ENCODE assay signal across 8 cellular contexts in the genomic region with DNA sequence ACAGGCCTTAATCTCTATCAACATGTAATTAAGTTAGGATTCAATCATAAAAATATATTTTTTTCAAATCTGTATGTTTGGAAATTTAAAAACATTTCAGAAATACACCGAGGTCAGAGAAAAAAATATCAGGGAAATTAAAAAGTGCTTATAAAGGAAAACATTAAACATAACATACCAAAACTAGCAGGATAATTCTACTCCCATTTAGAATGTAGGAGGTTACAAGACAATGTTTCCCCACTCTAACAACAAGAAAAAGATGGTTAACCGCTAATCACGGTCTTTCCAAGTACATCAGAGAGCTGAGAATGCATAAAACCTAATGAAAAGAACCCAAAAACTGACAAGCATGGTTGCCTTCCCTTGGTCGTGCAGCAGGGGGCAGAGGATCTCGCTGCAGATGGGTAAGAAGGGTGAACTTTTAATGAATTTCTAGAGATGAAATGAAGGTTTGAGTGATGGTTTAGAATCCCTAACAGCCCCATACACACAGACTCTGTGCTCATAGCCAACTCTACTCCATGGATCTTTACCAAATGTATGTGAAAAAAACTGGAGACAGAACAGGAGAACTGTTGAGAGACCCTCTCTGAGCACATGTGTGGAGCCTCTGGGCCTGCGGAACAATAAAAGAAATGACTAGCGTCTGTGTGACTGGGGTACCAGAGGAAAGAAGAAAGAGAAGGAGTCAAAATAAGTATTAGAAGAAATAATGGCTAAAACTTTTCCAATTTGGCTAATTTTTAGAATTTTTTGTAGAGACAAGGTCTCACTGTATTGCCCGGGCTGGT. TPM values are rescaled to one million over a fixed set of nuclear protein-coding genes. Genes with fewer than 3 reads are reported as not detected.
DNase-seq lines count a peak whose midpoint lies in the region; ATAC-seq and TF ChIP-seq lines count a peak whose summit lies in the region.

No MANE protein-coding gene starts in this region.

- no peaks in the 10 kb centered on the region for H3K36me3 Mint-ChIP-seq in activated CD4-positive, alpha-beta T cell treated with anti-CD3 and anti-CD28 coated beads for 36 hours (ENCODE audit: low read depth)
- peaks cover 5% of the 10 kb centered on the region for H3K36me3 Mint-ChIP-seq in neural crest cell (ENCODE audit: low read depth)

- H3K4me1 Mint-ChIP-seq in activated CD4-positive, alpha-beta T cell treated with anti-CD3 and anti-CD28 coated beads for 36 hours, result peaks cover 20% of the 10 kb centered on the region
- H3K4me1 Mint-ChIP-seq in neural crest cell, result peaks cover 29% of the 10 kb centered on the region

- POLR2A ChIA-PET in activated CD4-positive, alpha-beta T cell treated with anti-CD3 and anti-CD28 coated beads for 36 hours (lab: Charles Lee), result no interaction called here

- peak; percentile 74 for TF ChIP-seq CTCF in neural crest cell (conservative IDR thresholded peaks at IDR 0.05)

- H3K27ac Mint-ChIP-seq in activated CD4-positive, alpha-beta T cell treated with anti-CD3 and anti-CD28 coated beads for 36 hours, result no peak overlapping the region
- H3K27ac Mint-ChIP-seq in neural crest cell (ENCODE audit: unreplicated experiment), result peak overlapping the region; percentile 30

- intact Hi-C loops in activated CD4-positive, alpha-beta T cell treated with anti-CD3 and anti-CD28 coated beads for 36 hours (cut with DNase I, micrococcal nuclease), result loop anchor here (1.0 to 5.0 kb wide), 3 partner anchors 24 to 226 kb away; no protein-coding TSS in a partner anchor

- no peaks in the 10 kb centered on the region for H3K27me3 Mint-ChIP-seq in activated CD4-positive, alpha-beta T cell treated with anti-CD3 and anti-CD28 coated beads for 36 hours
- H3K27me3 Mint-ChIP-seq in neural crest cell (ENCODE audit: low read depth), result no peaks in the 10 kb centered on the region

- ATAC-seq in activated CD4-positive, alpha-beta T cell treated with anti-CD3 and anti-CD28 coated beads for 36 hours, result peak; percentile 84
- ATAC-seq in GM21825 (IDR thresholded peaks at IDR 0.05; ENCODE audit: unreplicated experiment) (no peak), HG02588 (IDR thresholded peaks at IDR 0.05; ENCODE audit: unreplicated experiment) (no peak)

- peak; percentile 49 for DNase-seq in ELF-1 (ENCODE audit: low read depth, low spot score)
- peak; percentile 41 for DNase-seq in LHCN-M2 (ENCODE audit: low read depth)
- DNase-seq in activated CD4-positive, alpha-beta T cell treated with anti-CD3 and anti-CD28 coated beads for 36 hours, result peak; percentile 78
- DNase-seq in ecto neural progenitor cell (ENCODE audit: low spot score), result peak; percentile 55
- peak; percentile 34 for DNase-seq in neural crest cell (ENCODE audit: low read depth, low spot score)
- no peak for DNase-seq in cortex of kidney (lab: John Stamatoyannopoulos, UW)

- H3K4me3 Mint-ChIP-seq in activated CD4-positive, alpha-beta T cell treated with anti-CD3 and anti-CD28 coated beads for 36 hours, result no peak overlapping the region
- no peak overlapping the region for H3K4me3 Mint-ChIP-seq in neural crest cell

- no peaks in the 10 kb centered on the region for H3K9me3 Mint-ChIP-seq in activated CD4-positive, alpha-beta T cell treated with anti-CD3 and anti-CD28 coated beads for 36 hours (ENCODE audit: low read depth)
- peaks cover 5% of the 10 kb centered on the region for H3K9me3 Mint-ChIP-seq in neural crest cell

- CTCF ChIA-PET in activated CD4-positive, alpha-beta T cell treated with anti-CD3 and anti-CD28 coated beads for 36 hours (lab: Charles Lee), result interaction anchor here (0.6 to 4.8 kb wide), 12 partner anchors 9 to 973 kb away, joined by 3 to 51 read pairs (median 3); no protein-coding TSS in a partner anchor

RNA-seq across cellular contexts. Expression of a gene that starts 51.3 kb away (rescaled TPM):
- total RNA-seq in LHCN-M2 (2014; rRNA removed), result 33.5 and 52.5 TPM in 2 replicates
- 34.0 TPM for polyA plus RNA-seq in LHCN-M2 (2012)
- 100 to 1,000 TPM in 1 of 2 experiments, 10 to 100 TPM in 1; 89.0 to 151 TPM for total RNA-seq in activated CD4-positive, alpha-beta T cell treated with anti-CD3 and anti-CD28 coated beads for 36 hours
- total RNA-seq in neural crest cell, result 141 and 153 TPM in 2 replicates
